Comparison of ENCODE assay signal across 12 cellular contexts in the genomic region with DNA sequence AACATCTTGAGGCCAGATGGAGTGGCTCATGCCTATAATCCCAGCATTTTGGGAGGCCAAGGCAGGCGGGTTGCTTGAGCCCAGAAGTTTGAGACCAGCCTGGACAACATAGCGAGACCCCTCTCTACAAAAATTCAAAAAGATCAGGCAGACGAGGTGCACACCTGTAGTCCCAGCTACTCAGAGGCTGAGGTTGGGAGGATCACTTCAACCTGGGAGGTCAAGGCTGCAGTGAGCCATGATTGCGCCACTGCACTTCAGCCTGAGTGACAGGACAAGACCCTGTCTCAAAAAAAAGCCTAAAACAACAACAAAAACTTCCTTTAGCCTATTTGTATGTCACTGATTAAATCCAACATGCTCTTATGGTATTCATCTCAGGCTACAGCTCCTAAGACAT. TPM values are rescaled to one million over a fixed set of nuclear protein-coding genes. Genes with fewer than 3 reads are reported as not detected.
DNase-seq lines count a peak whose midpoint lies in the region; ATAC-seq, FAIRE-seq and TF ChIP-seq lines count a peak whose summit lies in the region.
"Had no signal": no experiment of that assay in that cellular context is flagged by ENCODE, and none has a peak within 500 bp of the region (broad histone marks: within the 10 kb centered on the region; RNA-seq: fewer than 3 reads in every experiment).

No MANE protein-coding gene starts in this region.

- no peaks in the 10 kb centered on the region for H3K27me3 Mint-ChIP-seq in CD8-positive, alpha-beta T cell (ENCODE audit: low read depth)

- no peak overlapping the region for H3K4me3 Mint-ChIP-seq in CD8-positive, alpha-beta T cell

- H3K14ac ChIP-seq in H1 (ENCODE audit: insufficient read length): no peak overlapping the region

- peaks cover 6% of the 10 kb centered on the region for H3K36me3 Mint-ChIP-seq in CD8-positive, alpha-beta T cell

- H3K79me1 ChIP-seq in H1 (ENCODE audit: low read depth, low read length): no peaks in the 10 kb centered on the region

- no peaks in the 10 kb centered on the region for H3K9me3 ChIP-seq in CD8-positive, alpha-beta T cell (ENCODE audit: low read length)
- H3K9me3 ChIP-seq in H1 (ENCODE audit: insufficient read depth in 2 of 2, low read depth in 1 of 2, low read length in 1 of 2): no peaks in the 10 kb centered on the region
- no peaks in the 10 kb centered on the region for H3K9me3 ChIP-seq in psoas muscle
- H3K9me3 ChIP-seq: HAP-1 had no signal

- TF ChIP-seq POLR2A in NB4 (IDR thresholded peaks at IDR 0.05; ENCODE audit: extremely low read depth, insufficient read length): no peak
- TF ChIP-seq POLR2A in H1 (IDR thresholded peaks at IDR 0.05; ENCODE audit: control extremely low read depth in 1 of 2, low read depth in 2 of 2, low read length in 2 of 2): no peak

- no peaks in the 10 kb centered on the region for H3K27me3 ChIP-seq in CD8-positive, alpha-beta T cell (ENCODE audit: insufficient read depth, low read length)
- peaks cover 0 to 4% (median 1%) of the 10 kb centered on the region in 4 experiments; a peak in 2 of 7 replicates for H3K27me3 ChIP-seq in H1 (replicated peaks in 1 of 4; ENCODE audit: control insufficient read depth in 3 of 4, extremely low read depth in 1 of 4, insufficient read depth in 3 of 4, low read length in 3 of 4)
- H3K27me3 ChIP-seq in psoas muscle (ENCODE audit: insufficient read depth in 3 of 3, low read length in 2 of 3): no peaks in the 10 kb centered on the region

- H2BK12ac ChIP-seq in H1 (ENCODE audit: low read depth, low read length): no peak overlapping the region

- WGBS in H1 (ENCODE audit: extremely low coverage in 1 of 2, insufficient coverage in 1 of 2, insufficient read length in 1 of 2, insufficient replicate concordance in 2 of 2, low coverage in 1 of 2, low lambda C conversion rate in 2 of 2, missing lambda C conversion rate in 1 of 2), 2 experiments: 93% methylated on average over 4 of the region's 4 CpGs; no CpG with 5 or more reads in 1 of the 2 experiments
- 95 to 100% (median 96%) methylated on average over 4 of the region's 4 CpGs for WGBS in psoas muscle, 3 donors

- H4K8ac ChIP-seq in H1 (ENCODE audit: extremely low read depth, insufficient read depth, low read length): no peak overlapping the region; the same call in 1 of the 2 replicates

- H3K4me1 Mint-ChIP-seq in CD8-positive, alpha-beta T cell (ENCODE audit: low read depth): peaks cover 37% of the 10 kb centered on the region

- no peak overlapping the region for H2BK120ac ChIP-seq in H1 (replicated peaks; ENCODE audit: low read depth, low read length)

- H3K4me1 ChIP-seq in CD8-positive, alpha-beta T cell (ENCODE audit: insufficient read depth, low read length): peaks cover 30% of the 10 kb centered on the region
- no peaks in the 10 kb centered on the region for H3K4me1 ChIP-seq in H1 (replicated peaks in 1 of 4; ENCODE audit: control insufficient read depth in 3 of 4, insufficient read depth in 4 of 4, low read length in 3 of 4)
- H3K4me1 ChIP-seq in psoas muscle: peaks cover 9% of the 10 kb centered on the region
- H3K4me1 ChIP-seq: HAP-1 had no signal

- H3K36me3 ChIP-seq in CD8-positive, alpha-beta T cell (ENCODE audit: insufficient read depth, low read length): no peaks in the 10 kb centered on the region
- H3K36me3 ChIP-seq in H1 (ENCODE audit: control insufficient read depth in 2 of 4, insufficient read depth in 4 of 4, low read length in 3 of 4): no peaks in the 10 kb centered on the region
- peaks cover 0 to 3% of the 10 kb centered on the region in 2 donors for H3K36me3 ChIP-seq in psoas muscle (ENCODE audit: insufficient read depth in 1 of 2, low read depth in 1 of 2)
- H3K36me3 ChIP-seq: HAP-1 had no signal

- no peak overlapping the region for H3K4me3 ChIP-seq in CD8-positive, alpha-beta T cell (ENCODE audit: low read depth, low read length)
- H3K4me3 ChIP-seq in NB4 (ENCODE audit: low read depth, low read length) (peak overlapping the region; percentile 47), H1 (ENCODE audit: extremely low read depth in 1 of 4, insufficient read depth in 2 of 4, low read depth in 3 of 4, low read length in 4 of 4) (no peak overlapping the region), psoas muscle (no peak overlapping the region)
- H3K4me3 ChIP-seq: HAP-1 had no signal

- no peak overlapping the region for H3K27ac ChIP-seq in CD8-positive, alpha-beta T cell (ENCODE audit: low read depth, low read length)
- H3K27ac ChIP-seq in H1 (ENCODE audit: low read depth, low read length) (no peak overlapping the region), psoas muscle (peak overlapping the region; percentile 13)

- H3K9me3 Mint-ChIP-seq in CD8-positive, alpha-beta T cell: no peaks in the 10 kb centered on the region

- intact Hi-C loops in CD8-positive, alpha-beta T cell (cut with DNase I, micrococcal nuclease): loop anchor here (10.0 kb wide), 1 partner anchor 925 kb away; the partner anchor contains the start of genes PIGP (in 2 of the 2) and TTC3 (in 2 of the 2)
- intact Hi-C loops in psoas muscle (cut with DNase I): no loop called here

- H2AFZ ChIP-seq in H1 (ENCODE audit: low read length): no peak overlapping the region

- peak overlapping the region; percentile 80 for H3K27ac Mint-ChIP-seq in CD8-positive, alpha-beta T cell

- H3K4me2 ChIP-seq in H1 (ENCODE audit: insufficient read depth in 1 of 2, low read depth in 2 of 2, low read length in 2 of 2): no peak overlapping the region

- no peak for TF ChIP-seq EP300 in H1 (IDR thresholded peaks at IDR 0.05; ENCODE audit: borderline replicate concordance in 1 of 2, low read depth in 2 of 2, low read length in 2 of 2)

- no peak for TF ChIP-seq RAD21 in H1 (IDR thresholded peaks at IDR 0.05 in 1 of 2, conservative IDR thresholded peaks at IDR 0.05 in 1 of 2; ENCODE audit: low read depth in 2 of 2, low read length in 2 of 2)

- no peak overlapping the region for H3K18ac ChIP-seq in H1 (ENCODE audit: extremely low read depth, low read length)

- no peaks in the 10 kb centered on the region for H3K79me2 ChIP-seq in H1 (ENCODE audit: control insufficient read depth in 1 of 2, insufficient read depth in 2 of 2, low read length in 2 of 2)

- H4K5ac ChIP-seq in H1 (ENCODE audit: insufficient read length, low read depth, low read length): no peak overlapping the region

- no peak overlapping the region for H3K56ac ChIP-seq in H1 (replicated peaks; ENCODE audit: insufficient read length, low read depth, low read length)

- no peak overlapping the region for H2BK15ac ChIP-seq in H1 (ENCODE audit: low read length)

- no peaks in the 10 kb centered on the region for H4K20me1 ChIP-seq in H1 (replicated peaks in 1 of 2; ENCODE audit: control insufficient read depth in 1 of 2, insufficient read depth in 2 of 2, low read length in 2 of 2)

- CTCF ChIA-PET in CD8-positive, alpha-beta T cell (lab: Charles Lee): interaction anchor here (7.3 to 8.0 kb wide), 2 partner anchors 10 to 61 kb away, joined by 47 to 98 read pairs; no protein-coding TSS in a partner anchor
- CTCF ChIA-PET in H1 (lab: Charles Lee; ENCODE audit: partially characterized antibody): interaction anchor here (0.7 to 7.6 kb wide), 6 partner anchors 9 to 211 kb away, joined by 3 to 107 read pairs (median 7); no protein-coding TSS in a partner anchor

- H2AK5ac ChIP-seq in H1 (ENCODE audit: low read depth, low read length): no peak overlapping the region

- no peaks in the 10 kb centered on the region for H3K23me2 ChIP-seq in H1 (ENCODE audit: low read depth, low read length)

- H2BK20ac ChIP-seq in H1 (ENCODE audit: low read length): no peak overlapping the region

- H3K23ac ChIP-seq in H1 (ENCODE audit: insufficient read length): no peak overlapping the region

- H3K9ac ChIP-seq in H1 (replicated peaks in 1 of 4; ENCODE audit: extremely low read depth in 1 of 4, low read depth in 3 of 4, low read length in 3 of 4): no peak overlapping the region

- no peak overlapping the region for H3K4ac ChIP-seq in H1 (replicated peaks; ENCODE audit: insufficient read length, low read depth, low read length)

- no peak for DNase-seq in CD8-positive, alpha-beta T cell
- DNase-seq in NB4 (ENCODE audit: low read depth) (no peak), H1 (ENCODE audit: low read depth in 1 of 2, low spot score in 2 of 2) (no peak), psoas muscle (no peak), epidermal melanocyte (ENCODE audit: insufficient read length, low spot score) (no peak), NCI-H2081 treated with DMSO at 0.1 percent for 48 hours (lab: John Stamatoyannopoulos, UW) (no peak), midbrain (lab: John Stamatoyannopoulos, UW) (no peak)
- DNase-seq: NCI-H1048; stimulated activated naive CD4-positive, alpha-beta T cell had no signal

- no peak overlapping the region for H4K91ac ChIP-seq in H1 (replicated peaks; ENCODE audit: insufficient read length, low read length)

- H2BK5ac ChIP-seq in H1 (ENCODE audit: low read depth, low read length): no peak overlapping the region

- POLR2A ChIA-PET in CD8-positive, alpha-beta T cell (lab: Charles Lee): no interaction called here
- POLR2A ChIA-PET in H1 (lab: Charles Lee; ENCODE audit: partially characterized antibody): no interaction called here

- no peak for ATAC-seq in CD8-positive, alpha-beta T cell
- no peak for ATAC-seq in psoas muscle
- no peak for ATAC-seq in HG02798 (IDR thresholded peaks at IDR 0.05; ENCODE audit: poor library complexity, unreplicated experiment)

- TF ChIP-seq CTCF in CD8-positive, alpha-beta T cell (IDR thresholded peaks at IDR 0.05): no peak
- no peak for TF ChIP-seq CTCF in NB4 (IDR thresholded peaks at IDR 0.05; ENCODE audit: low read depth, low read length)
- no peak for TF ChIP-seq CTCF in H1 (IDR thresholded peaks at IDR 0.05; ENCODE audit: control extremely low read depth in 1 of 3, insufficient read depth in 1 of 3, low read depth in 1 of 3, low read length in 3 of 3)
- TF ChIP-seq CTCF in psoas muscle (IDR thresholded peaks at IDR 0.05): no peak

- no peak for FAIRE-seq in H1 (lab: Jason Lieb, UNC)

RNA-seq across cellular contexts. Expression of gene DOP1B, which starts 6.8 kb away (rescaled TPM):
- 10 to 100 TPM in 1 of 2 experiments, 1 to 10 TPM in 1; 9.4 to 12.1 TPM for total RNA-seq in CD8-positive, alpha-beta T cell
- 9.9 and 10.6 TPM in 2 replicates for total RNA-seq in H1 (2021; fragmentation: NEBNext Ultra II Directional; extraction: Animal tissue kit (Norgen Biotek cat#: 25700))
- polyA plus RNA-seq in H1 (2011; rRNA removed) (2.8 and 4.1 TPM in 2 replicates), psoas muscle (1 to 10 TPM; 3.1 to 7.4 (median 4.7) TPM)
- polyA plus RNA-seq in H1 (2011; cell fraction: cytosol; rRNA removed): 3.5 TPM
- 5.0 TPM for polyA plus RNA-seq in H1 (2011; cell fraction: nucleus; rRNA removed)
- polyA plus RNA-seq in H1 (2012, experiment 1 of 2): 2.8 to 8.3 TPM (median 4.5 TPM) in 4 replicates
- polyA plus RNA-seq in H1 (2012, experiment 2 of 2): 1.6 TPM
- 3.4 TPM for polyA plus RNA-seq in H1 (2013, experiment 1 of 2)
- 2.8 TPM for polyA plus RNA-seq in H1 (2013, experiment 2 of 2)
- polyA minus RNA-seq in H1 (2011; rRNA and poly(A)+ RNA removed): 7.5 and 8.2 TPM in 2 replicates
- 8.1 TPM for polyA minus RNA-seq in H1 (2011; cell fraction: cytosol; rRNA and poly(A)+ RNA removed)
- 6.9 TPM for polyA minus RNA-seq in H1 (2011; cell fraction: nucleus; rRNA and poly(A)+ RNA removed)
- total RNA-seq in psoas muscle: 10 to 100 TPM; 12.8 to 20.7 (median 14.3) TPM

RNA-seq across cellular contexts. Expression of gene CBR3, which starts 14.9 kb away (rescaled TPM):
- total RNA-seq in CD8-positive, alpha-beta T cell: 1 to 10 TPM; 1.8 to 2.9 TPM
- 4.3 TPM in 2 replicates for total RNA-seq in H1 (2021; fragmentation: NEBNext Ultra II Directional; extraction: Animal tissue kit (Norgen Biotek cat#: 25700))
- polyA plus RNA-seq in H1 (2011; rRNA removed) (1.2 and 1.5 TPM in 2 replicates), psoas muscle (1 to 10 TPM; 1.2 to 1.8 (median 1.8) TPM)
- 1.5 TPM for polyA plus RNA-seq in H1 (2011; cell fraction: cytosol; rRNA removed)
- 1.0 TPM for polyA plus RNA-seq in H1 (2011; cell fraction: nucleus; rRNA removed)
- polyA plus RNA-seq in H1 (2012, experiment 1 of 2): 1.7 to 2.4 TPM (median 1.9 TPM) in 4 replicates
- 1.7 TPM for polyA plus RNA-seq in H1 (2012, experiment 2 of 2)
- polyA plus RNA-seq in H1 (2013, experiment 1 of 2): 8.8 TPM
- 8.4 TPM for polyA plus RNA-seq in H1 (2013, experiment 2 of 2)
- polyA minus RNA-seq in H1 (2011; rRNA and poly(A)+ RNA removed): 0.15 TPM in 1 of 2 replicates, not detected in the other
- polyA minus RNA-seq in H1 (2011; cell fraction: cytosol; rRNA and poly(A)+ RNA removed): not detected
- 0.70 TPM for polyA minus RNA-seq in H1 (2011; cell fraction: nucleus; rRNA and poly(A)+ RNA removed)
- 1 to 10 TPM in 3 of 4 donors, under 1 TPM in 1; 0.64 to 1.9 (median 1.2) TPM for total RNA-seq in psoas muscle
- total RNA-seq: left lobe of liver had no signal

Comparison
In these comparisons a context has a peak if more than half of its experiments do, and no peak if none do; other contexts are left out.
1. intact Hi-C loops: an anchor here in CD8-positive, alpha-beta T cell (10.0 kb wide); none called in psoas muscle.